19 cellular contexts compared by ENCODE assay signal in genomic region chr15:92196342-92196741, GRCh38.
DNase-seq lines count a peak whose midpoint lies in the region; ATAC-seq and TF ChIP-seq lines count a peak whose summit lies in the region.
"Had no signal": no experiment of that assay in that cellular context is flagged by ENCODE, and none has a peak within 500 bp of the region (broad histone marks: within the 10 kb centered on the region; RNA-seq: fewer than 3 reads in every experiment).

No MANE protein-coding gene starts in this region.

- H3K4me3 ChIP-seq in right atrium auricular region (no peak overlapping the region), right cardiac atrium (ENCODE audit: low read length) (no peak overlapping the region)
- H3K4me3 ChIP-seq: BLaER1, GM23248 had no signal

- H3K4me1 Mint-ChIP-seq in osteocyte (ENCODE audit: unreplicated experiment), result no peaks in the 10 kb centered on the region
- H3K4me1 Mint-ChIP-seq: B cell; CD4-positive, CD25-positive, alpha-beta regulatory T cell had no signal

- no peaks in the 10 kb centered on the region for H3K36me3 Mint-ChIP-seq in osteocyte (ENCODE audit: unreplicated experiment)
- H3K36me3 Mint-ChIP-seq: CD4-positive, CD25-positive, alpha-beta regulatory T cell; CD8-positive, alpha-beta T cell had no signal

- no peak overlapping the region for H3K27ac ChIP-seq in right atrium auricular region
- H3K27ac ChIP-seq in right cardiac atrium (ENCODE audit: low read length), result no peak overlapping the region
- H3K27ac ChIP-seq: 22Rv1, BLaER1, C4-2B, GM23248 had no signal

- no peak for TF ChIP-seq CTCF in right atrium auricular region (IDR thresholded peaks at IDR 0.05)
- no peak for TF ChIP-seq CTCF in osteocyte (IDR thresholded peaks at IDR 0.05)

- H3K9me3 ChIP-seq in right atrium auricular region, result no peaks in the 10 kb centered on the region
- no peaks in the 10 kb centered on the region for H3K9me3 ChIP-seq in right cardiac atrium (ENCODE audit: control insufficient read depth, low read length)
- H3K9me3 ChIP-seq: BLaER1, Caco-2 had no signal

- DNase-seq in Right ventricle myocardium inferior (ENCODE audit: missing footprints) (no peak), right atrium auricular region (ENCODE audit: low spot score) (no peak), left ventricle myocardium superior (no peak), right cardiac atrium (no peak), osteocyte (ENCODE audit: extremely low spot score, unreplicated experiment) (peak; percentile 27), middle frontal gyrus (ENCODE audit: extremely low spot score, low spot score) (no peak), NCI-H2171 treated with DMSO at 0.1 percent for 48 hours (lab: John Stamatoyannopoulos, UW) (no peak)
- DNase-seq: Caco-2; CD4-positive, CD25-positive, alpha-beta regulatory T cell; CD8-positive, alpha-beta T cell; DMS153; DND-41; GM23248; H9 had no signal

- H3K27me3 Mint-ChIP-seq in osteocyte (ENCODE audit: unreplicated experiment), result no peaks in the 10 kb centered on the region

- H3K9me3 Mint-ChIP-seq in osteocyte (ENCODE audit: unreplicated experiment), result no peaks in the 10 kb centered on the region
- H3K9me3 Mint-ChIP-seq: CD8-positive, alpha-beta T cell had no signal

- H3K27ac Mint-ChIP-seq in osteocyte (ENCODE audit: unreplicated experiment), result no peak overlapping the region
- H3K27ac Mint-ChIP-seq: B cell; CD4-positive, CD25-positive, alpha-beta regulatory T cell; CD8-positive, alpha-beta T cell; H9 had no signal

- intact Hi-C loops in Right ventricle myocardium inferior (cut with DNase I) (no loop called here), left ventricle myocardium superior (cut with micrococcal nuclease) (no loop called here), right cardiac atrium (cut with DNase I) (no loop called here)

- H3K27me3 ChIP-seq in right atrium auricular region, result no peaks in the 10 kb centered on the region
- no peaks in the 10 kb centered on the region for H3K27me3 ChIP-seq in right cardiac atrium (ENCODE audit: control insufficient read depth, insufficient read depth)
- H3K27me3 ChIP-seq: BLaER1 had no signal

- H3K4me3 Mint-ChIP-seq in osteocyte (ENCODE audit: unreplicated experiment), result no peak overlapping the region
- H3K4me3 Mint-ChIP-seq: B cell; CD4-positive, CD25-positive, alpha-beta regulatory T cell; CD8-positive, alpha-beta T cell; H9 had no signal

- 60% methylated on average over 4 of the region's 4 CpGs for WGBS in right cardiac atrium

- H3K36me3 ChIP-seq in right atrium auricular region, result no peaks in the 10 kb centered on the region
- H3K36me3 ChIP-seq: BLaER1 had no signal

- H3K4me1 ChIP-seq in right atrium auricular region, result no peaks in the 10 kb centered on the region
- no peaks in the 10 kb centered on the region for H3K4me1 ChIP-seq in right cardiac atrium (ENCODE audit: control insufficient read depth, insufficient read depth, low read length)
- H3K4me1 ChIP-seq: BLaER1, Caco-2 had no signal

- ATAC-seq in Right ventricle myocardium inferior (peak; percentile 60), left ventricle myocardium superior (peak; percentile 89), right cardiac atrium (no peak)
- ATAC-seq: CD8-positive, alpha-beta T cell; HCT116 had no signal

Comparison
In these comparisons a context has a peak if more than half of its experiments do, and no peak if none do; other contexts are left out.
1. ATAC-seq: peak in Right ventricle myocardium inferior (single experiment) and left ventricle myocardium superior (single experiment); none in right cardiac atrium (0 of 2).